Comparison of ENCODE assay signal across 29 cellular contexts in the genomic region with DNA sequence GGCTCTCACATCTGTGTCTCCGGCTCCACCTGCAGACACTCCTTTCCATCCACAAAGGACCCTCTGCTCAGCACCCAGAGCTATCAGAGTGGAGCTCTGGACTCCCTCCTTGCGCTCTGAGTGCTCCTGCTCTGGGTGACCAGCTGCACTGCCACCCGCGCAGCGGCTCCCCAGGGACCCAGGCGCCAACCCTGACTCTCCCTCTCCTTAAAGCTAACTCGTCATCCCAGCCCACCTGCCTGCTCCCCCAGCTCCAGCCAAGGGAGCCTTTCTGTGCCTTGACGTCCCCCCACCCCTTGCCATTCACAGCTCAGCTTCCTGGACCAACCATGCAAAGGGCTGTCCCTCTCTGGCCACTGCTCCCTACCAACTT.
"Had no signal": no experiment of that assay in that cellular context is flagged by ENCODE, and none has a peak within 500 bp of the region (broad histone marks: within the 10 kb centered on the region; RNA-seq: fewer than 3 reads in every experiment).

No MANE protein-coding gene starts in this region.

- H3K36me3 ChIP-seq: ascending aorta, cardiac muscle cell, suprapubic skin, tibial artery, upper lobe of right lung had no signal

- H3K4me3 ChIP-seq: ascending aorta, cardiac muscle cell, coronary artery, suprapubic skin, tibial artery, upper lobe of right lung had no signal

- ATAC-seq: activated CD8-positive, alpha-beta memory T cell treated with anti-CD3 and anti-CD28 coated beads, Interleukin-2, amount 10 ng/mL, durations not matched to agents 7 days and 5 days; activated CD8-positive, alpha-beta T cell treated with anti-CD3 and anti-CD28 coated beads, Interleukin-2, amount 10 ng/mL, durations not matched to agents 7 days and 5 days; esophagus mucosa; left cardiac atrium; left ventricle myocardium superior; naive thymus-derived CD8-positive, alpha-beta T cell; right cardiac atrium; upper lobe of right lung; WTC11 had no signal

- H3K9me3 ChIP-seq: ascending aorta, suprapubic skin, upper lobe of right lung had no signal

- H3K4me1 ChIP-seq: ascending aorta, suprapubic skin, tibial artery, upper lobe of right lung had no signal

- H3K27ac ChIP-seq: ascending aorta, cardiac muscle cell, coronary artery, suprapubic skin, tibial artery, upper lobe of right lung had no signal

- DNase-seq: activated CD4-positive, alpha-beta T cell treated with anti-CD3 and anti-CD28 coated beads for 1 hour; activated CD4-positive, alpha-beta T cell treated with anti-CD3 and anti-CD28 coated beads, Interleukin-2, amount 50 U/mL, for 1 hour; activated CD8-positive, alpha-beta memory T cell treated with anti-CD3 and anti-CD28 coated beads, Interleukin-2, amount 10 ng/mL, durations not matched to agents 7 days and 5 days; activated CD8-positive, alpha-beta T cell treated with anti-CD3 and anti-CD28 coated beads, Interleukin-2, amount 10 ng/mL, durations not matched to agents 7 days and 5 days; activated naive CD4-positive, alpha-beta T cell treated with anti-CD3 and anti-CD28 coated beads for 36 hours; activated naive CD8-positive, alpha-beta T cell treated with anti-CD3 and anti-CD28 coated beads, Interleukin-2, amount 10 ng/mL, durations not matched to agents 7 days and 5 days; activated T-cell treated with anti-CD3 and anti-CD28 coated beads, Interleukin-2, amount 50 U/mL, for 48 hours; foreskin fibroblast; head of caudate nucleus; hippocampal formation; left cardiac atrium; left ventricle myocardium superior; mammary epithelial cell; midbrain; naive thymus-derived CD8-positive, alpha-beta T cell; posterior cingulate gyrus; right cardiac atrium; stimulated activated CD4-positive, alpha-beta T cell treated with anti-CD3 and anti-CD28 coated beads, Interleukin-15, amount 100 ng/mL, for 24 hours; stimulated activated CD4-positive, alpha-beta T cell treated with anti-CD3 and anti-CD28 coated beads, Interleukin-2, amount 100 ng/mL, for 24 hours; stimulated activated naive CD4-positive, alpha-beta T cell; T-helper 2 cell; tibial artery; upper lobe of right lung had no signal

- H3K27me3 ChIP-seq: ascending aorta, cardiac muscle cell had no signal
